ENCODE assay signal across 31 cellular contexts in genomic region chr15:96011109-96011608, GRCh38.
"Had no signal": no experiment of that assay in that cellular context is flagged by ENCODE, and none has a peak within 500 bp of the region (broad histone marks: within the 10 kb centered on the region; RNA-seq: fewer than 3 reads in every experiment).

No MANE protein-coding gene starts in this region.

- H3K4me3 ChIP-seq: adrenal gland, body of pancreas, esophagus muscularis mucosa, gastrocnemius medialis, heart left ventricle had no signal

- ATAC-seq: activated CD4-positive, alpha-beta T cell treated with anti-CD3 and anti-CD28 coated beads for 36 hours; activated naive CD8-positive, alpha-beta T cell treated with anti-CD3 and anti-CD28 coated beads, Interleukin-2, amount 50 U/mL, for 24 hours; activated T-cell treated with anti-CD3 and anti-CD28 coated beads, Interleukin-2, amount 50 U/mL, for 72 hours; body of pancreas; effector memory CD8-positive, alpha-beta T cell; foreskin keratinocyte; gastrocnemius medialis; heart left ventricle had no signal

- H3K27me3 ChIP-seq: adrenal gland, body of pancreas, esophagus muscularis mucosa, gastrocnemius medialis, heart left ventricle had no signal

- H3K4me3 Mint-ChIP-seq: activated CD4-positive, alpha-beta memory T cell treated with anti-CD3 and anti-CD28 coated beads, Interleukin-2, amount 10 ng/mL, durations not matched to agents 7 days and 5 days; activated CD4-positive, alpha-beta T cell treated with anti-CD3 and anti-CD28 coated beads for 36 hours; activated CD4-positive, alpha-beta T cell treated with anti-CD3 and anti-CD28 coated beads, Interleukin-2, amount 10 ng/mL, durations not matched to agents 24 days and 14 days; activated naive CD8-positive, alpha-beta T cell treated with anti-CD3 and anti-CD28 coated beads for 36 hours; activated naive CD8-positive, alpha-beta T cell treated with anti-CD3 and anti-CD28 coated beads, Interleukin-2, amount 50 U/mL, for 24 hours; activated T-cell treated with anti-CD3 and anti-CD28 coated beads, Interleukin-2, amount 50 U/mL, for 24 hours; activated T-cell treated with anti-CD3 and anti-CD28 coated beads, Interleukin-2, amount 50 U/mL, for 72 hours; effector memory CD8-positive, alpha-beta T cell had no signal

- H3K4me1 Mint-ChIP-seq: activated CD4-positive, alpha-beta memory T cell treated with anti-CD3 and anti-CD28 coated beads, Interleukin-2, amount 10 ng/mL, durations not matched to agents 7 days and 5 days; activated CD4-positive, alpha-beta T cell treated with anti-CD3 and anti-CD28 coated beads for 36 hours; activated CD4-positive, alpha-beta T cell treated with anti-CD3 and anti-CD28 coated beads, Interleukin-2, amount 10 ng/mL, durations not matched to agents 24 days and 14 days; activated naive CD8-positive, alpha-beta T cell treated with anti-CD3 and anti-CD28 coated beads for 36 hours; activated naive CD8-positive, alpha-beta T cell treated with anti-CD3 and anti-CD28 coated beads, Interleukin-2, amount 50 U/mL, for 24 hours had no signal

- H3K27ac ChIP-seq: adrenal gland, body of pancreas, esophagus muscularis mucosa, foreskin keratinocyte, gastrocnemius medialis, heart left ventricle had no signal

- H3K9me3 ChIP-seq: adrenal gland, body of pancreas, esophagus muscularis mucosa, gastrocnemius medialis, heart left ventricle had no signal

- FAIRE-seq: colon had no signal

- H3K4me1 ChIP-seq: adrenal gland, body of pancreas, esophagus muscularis mucosa, foreskin keratinocyte, gastrocnemius medialis, heart left ventricle had no signal

- H3K36me3 Mint-ChIP-seq: activated naive CD8-positive, alpha-beta T cell treated with anti-CD3 and anti-CD28 coated beads for 36 hours had no signal

- DNase-seq: activated CD4-positive, alpha-beta memory T cell treated with anti-CD3 and anti-CD28 coated beads, Interleukin-2, amount 10 ng/mL, durations not matched to agents 7 days and 5 days; activated CD4-positive, alpha-beta T cell treated with anti-CD3 and anti-CD28 coated beads for 36 hours; activated CD4-positive, alpha-beta T cell treated with anti-CD3 and anti-CD28 coated beads, Interleukin-2, amount 10 ng/mL, durations not matched to agents 24 days and 14 days; activated CD4-positive, CD25-positive, alpha-beta regulatory T cell; activated CD4-positive, CD25-positive, alpha-beta regulatory T cell treated with anti-CD3 and anti-CD28 coated beads, Interleukin-2, amount 50 U/mL, for 72 hours; activated CD8-positive, alpha-beta memory T cell treated with anti-CD3 and anti-CD28 coated beads, Interleukin-2, amount 50 U/mL, for 48 hours; activated gamma-delta T cell; activated naive CD4-positive, alpha-beta T cell treated with anti-CD3 and anti-CD28 coated beads, Interleukin-2, amount 50 U/mL, for 16 hours; activated naive CD4-positive, alpha-beta T cell treated with Interleukin-2 at 50 U/mL for 16 hours; activated naive CD8-positive, alpha-beta T cell treated with anti-CD3 and anti-CD28 coated beads for 36 hours; activated naive CD8-positive, alpha-beta T cell treated with anti-CD3 and anti-CD28 coated beads, Interleukin-2, amount 50 U/mL, for 24 hours; activated T-cell treated with anti-CD3 and anti-CD28 coated beads for 4 hours; activated T-cell treated with anti-CD3 and anti-CD28 coated beads, Interleukin-2, amount 50 U/mL, for 24 hours; activated T-cell treated with anti-CD3 and anti-CD28 coated beads, Interleukin-2, amount 50 U/mL, for 72 hours; adrenal gland; amygdala; aorta; body of pancreas; caudate nucleus; cortex of kidney; dermis blood vessel endothelial cell; effector CD4-positive, alpha-beta T cell; effector memory CD8-positive, alpha-beta T cell; erythroblast; foreskin keratinocyte; gastrocnemius medialis; glutamatergic neuron; heart left ventricle; T-helper 2 cell had no signal

- H3K36me3 ChIP-seq: adrenal gland, esophagus muscularis mucosa, gastrocnemius medialis, heart left ventricle had no signal

- H3K9me3 Mint-ChIP-seq: activated naive CD8-positive, alpha-beta T cell treated with anti-CD3 and anti-CD28 coated beads for 36 hours; activated naive CD8-positive, alpha-beta T cell treated with anti-CD3 and anti-CD28 coated beads, Interleukin-2, amount 50 U/mL, for 24 hours; activated T-cell treated with anti-CD3 and anti-CD28 coated beads, Interleukin-2, amount 50 U/mL, for 24 hours had no signal

- H3K27ac Mint-ChIP-seq: activated CD4-positive, alpha-beta memory T cell treated with anti-CD3 and anti-CD28 coated beads, Interleukin-2, amount 10 ng/mL, durations not matched to agents 7 days and 5 days; activated CD4-positive, alpha-beta T cell treated with anti-CD3 and anti-CD28 coated beads for 36 hours; activated CD4-positive, alpha-beta T cell treated with anti-CD3 and anti-CD28 coated beads, Interleukin-2, amount 10 ng/mL, durations not matched to agents 24 days and 14 days; activated naive CD8-positive, alpha-beta T cell treated with anti-CD3 and anti-CD28 coated beads for 36 hours; activated naive CD8-positive, alpha-beta T cell treated with anti-CD3 and anti-CD28 coated beads, Interleukin-2, amount 50 U/mL, for 24 hours; activated T-cell treated with anti-CD3 and anti-CD28 coated beads, Interleukin-2, amount 50 U/mL, for 24 hours; activated T-cell treated with anti-CD3 and anti-CD28 coated beads, Interleukin-2, amount 50 U/mL, for 72 hours; effector memory CD8-positive, alpha-beta T cell had no signal
